In genomic region chr1:161201828-161202712, GRCh38 we compare ENCODE assay signal across 1 cellular context.
A peak's percentile ranks its signal among the peaks of the same experiment; 100 is the strongest.
TF ChIP-seq lines count a peak whose summit lies in the region.

Gene NDUFS2 (plus strand): TSS chr1:161202367. CDS start chr1:161202386, 19 bp downstream.

TF ChIP-seq in H1, 55 proteins besides CTCF, POLR2A, EP300 and RAD21 (continued from another document):
- TF ChIP-seq RNF2 (IDR thresholded peaks at IDR 0.05; ENCODE audit: borderline replicate concordance, low read depth, low read length, missing control alignments, poor library complexity, severe bottlenecking) = no peak
- TF ChIP-seq SIN3A (conservative IDR thresholded peaks at IDR 0.05 in 1 of 2, IDR thresholded peaks at IDR 0.05 in 1 of 2; ENCODE audit: low read depth in 1 of 2, low read length in 2 of 2) = peak in 1 of 2 experiments; percentile 89; a peak in 2 of 4 replicates
- 0 out of 2 replicates have a peak, but pooled peaks have one; percentile 7 for TF ChIP-seq SP1 (IDR thresholded peaks at IDR 0.05; ENCODE audit: low read depth, low read length)
- TF ChIP-seq NRF1 (IDR thresholded peaks at IDR 0.05; ENCODE audit: low read depth, low read length) = no peak
- peak; percentile 27; the same call in 1 of the 2 replicates for TF ChIP-seq MAX (IDR thresholded peaks at IDR 0.05)
- no peak for TF ChIP-seq ATF3 (IDR thresholded peaks at IDR 0.05; ENCODE audit: insufficient read depth, low read depth, low read length)
- no peak for TF ChIP-seq GTF2F1 (IDR thresholded peaks at IDR 0.05; ENCODE audit: borderline replicate concordance, low read depth, low read length)
- TF ChIP-seq CHD1 (IDR thresholded peaks at IDR 0.05; ENCODE audit: low read depth, low read length) = peak; percentile 27; the same call in 1 of the 2 replicates
- peak; percentile 83; the same call in 1 of the 2 replicates for TF ChIP-seq GABPA (IDR thresholded peaks at IDR 0.05; ENCODE audit: borderline replicate concordance, insufficient read depth, low read length)
- TF ChIP-seq MAFK (IDR thresholded peaks at IDR 0.05; ENCODE audit: low read depth, low read length) = no peak; the same call in 1 of the 2 replicates
- no peak for TF ChIP-seq CHD7 (IDR thresholded peaks at IDR 0.05; ENCODE audit: insufficient replicate concordance, low read length)
- peak; percentile 18; the same call in 1 of the 2 replicates for TF ChIP-seq BRCA1 (IDR thresholded peaks at IDR 0.05; ENCODE audit: low read depth, low read length)
- TF ChIP-seq POU5F1 (IDR thresholded peaks at IDR 0.05; ENCODE audit: low read depth, low read length) = no peak
- peak; percentile 35 for TF ChIP-seq BACH1 (IDR thresholded peaks at IDR 0.05; ENCODE audit: low read length)
- no peak for TF ChIP-seq HDAC6 (IDR thresholded peaks at IDR 0.05; ENCODE audit: low read depth, low read length)
- no peak for TF ChIP-seq EZH2 (IDR thresholded peaks at IDR 0.05; ENCODE audit: low read depth, low read length, severe bottlenecking)
- TF ChIP-seq E2F6 (IDR thresholded peaks at IDR 0.05) = 0 out of 2 replicates have a peak, but pooled peaks have one; percentile 20
- 0 out of 2 replicates have a peak, but pooled peaks have one; percentile 39 for TF ChIP-seq CHD2 (IDR thresholded peaks at IDR 0.05; ENCODE audit: low read length)
- peak; percentile 97 for TF ChIP-seq PHF8 (conservative IDR thresholded peaks at IDR 0.05; ENCODE audit: low read depth, low read length)
- no peak for TF ChIP-seq EGR1 (IDR thresholded peaks at IDR 0.05; ENCODE audit: borderline replicate concordance, low read depth, low read length)
- TF ChIP-seq SIX5 (IDR thresholded peaks at IDR 0.05; ENCODE audit: low read depth, low read length) = peak; percentile 90
- TF ChIP-seq RBBP5 (IDR thresholded peaks at IDR 0.05; ENCODE audit: borderline replicate concordance, low read depth, low read length) = no peak
- TF ChIP-seq TEAD4 (IDR thresholded peaks at IDR 0.05; ENCODE audit: low read depth, low read length) = no peak
- TF ChIP-seq SP4 (IDR thresholded peaks at IDR 0.05; ENCODE audit: low read length) = peak; percentile 74; the same call in 1 of the 2 replicates
- no peak for TF ChIP-seq SRF (IDR thresholded peaks at IDR 0.05; ENCODE audit: low read depth, low read length)
- no peak for TF ChIP-seq ATF2 (IDR thresholded peaks at IDR 0.05; ENCODE audit: low read length)
- no peak for TF ChIP-seq JUN (IDR thresholded peaks at IDR 0.05; ENCODE audit: low read depth, low read length)
- TF ChIP-seq CBX5 (IDR thresholded peaks at IDR 0.05; ENCODE audit: low read depth, low read length) = no peak
- 0 out of 2 replicates have a peak, but pooled peaks have one; percentile 6 for TF ChIP-seq USF2 (IDR thresholded peaks at IDR 0.05; ENCODE audit: low read length)
- TF ChIP-seq CBX8 (IDR thresholded peaks at IDR 0.05; ENCODE audit: borderline replicate concordance, low read depth, low read length) = no peak
- TF ChIP-seq NANOG (IDR thresholded peaks at IDR 0.05; ENCODE audit: insufficient read depth, low read depth, low read length, poor library complexity, severe bottlenecking) = no peak
- peak; percentile 93 for TF ChIP-seq ASH2L (IDR thresholded peaks at IDR 0.05; ENCODE audit: low read length)
- TF ChIP-seq SUZ12 (IDR thresholded peaks at IDR 0.05; ENCODE audit: low read length) = no peak
- no peak for TF ChIP-seq FOSL1 (IDR thresholded peaks at IDR 0.05; ENCODE audit: insufficient read depth, low read depth, low read length)
- TF ChIP-seq SAP30 (IDR thresholded peaks at IDR 0.05; ENCODE audit: insufficient read depth, insufficient replicate concordance, low read length) = no peak
- TF ChIP-seq CTBP2 (IDR thresholded peaks at IDR 0.05; ENCODE audit: borderline replicate concordance, insufficient read depth, insufficient read length, low read length) = no peak
- peak in 1 of 2 experiments; percentile 54; a peak in 1 of 4 replicates for TF ChIP-seq HDAC2 (IDR thresholded peaks at IDR 0.05; ENCODE audit: borderline replicate concordance in 1 of 2, low read depth in 2 of 2, low read length in 2 of 2)
- TF ChIP-seq TBP (IDR thresholded peaks at IDR 0.05; ENCODE audit: low read depth, low read length) = peak; percentile 94
- no peak for TF ChIP-seq BCL11A (IDR thresholded peaks at IDR 0.05; ENCODE audit: low read depth in 2 of 2, low read length in 2 of 2)
- peak; percentile 80 for TF ChIP-seq CREB1 (IDR thresholded peaks at IDR 0.05)
- TF ChIP-seq JUND (IDR thresholded peaks at IDR 0.05; ENCODE audit: low read length) = no peak
